1 cellular context compared by ENCODE assay signal in genomic region chr14:23588884-23589598, GRCh38.
TF ChIP-seq lines count a peak whose summit lies in the region.

No MANE protein-coding gene starts in this region.

TF ChIP-seq in HepG2, 621 proteins besides CTCF, POLR2A, EP300 and RAD21 (continued from another document and continues in another):
- peak; percentile 98 for TF ChIP-seq MTA1 (CRISPR knock-in tag; IDR thresholded peaks at IDR 0.05; ENCODE audit: borderline replicate concordance)
- peak; percentile 91 for TF ChIP-seq BRF2 (CRISPR knock-in tag; IDR thresholded peaks at IDR 0.05)
- peak; percentile 92 for TF ChIP-seq ZNF160 (CRISPR knock-in tag; IDR thresholded peaks at IDR 0.05)
- TF ChIP-seq ZBTB49 (CRISPR knock-in tag; IDR thresholded peaks at IDR 0.05; ENCODE audit: borderline replicate concordance): 0 out of 2 replicates have a peak, but pooled peaks have one; percentile 57
- peak; percentile 86; the same call in 1 of the 2 replicates for TF ChIP-seq NFAT5 (CRISPR knock-in tag; IDR thresholded peaks at IDR 0.05)
- no peak for TF ChIP-seq KDM5A (IDR thresholded peaks at IDR 0.05; ENCODE audit: borderline replicate concordance, low read length)
- TF ChIP-seq PAX8 (CRISPR knock-in tag; IDR thresholded peaks at IDR 0.05; ENCODE audit: borderline replicate concordance): peak; percentile 98
- peak; percentile 98 for TF ChIP-seq SP140L (CRISPR knock-in tag; IDR thresholded peaks at IDR 0.05; ENCODE audit: borderline replicate concordance)
- TF ChIP-seq ZNF775 (CRISPR knock-in tag; IDR thresholded peaks at IDR 0.05; ENCODE audit: borderline replicate concordance): peak; percentile 53; the same call in 1 of the 2 replicates
- TF ChIP-seq RNF2 (conservative IDR thresholded peaks at IDR 0.05; ENCODE audit: low read depth): 0 out of 2 replicates have a peak, but pooled peaks have one; percentile 79
- no peak for TF ChIP-seq SATB2 (CRISPR knock-in tag; IDR thresholded peaks at IDR 0.05)
- peak; percentile 89; the same call in 1 of the 2 replicates for TF ChIP-seq FOXP4 (CRISPR knock-in tag; IDR thresholded peaks at IDR 0.05)
- no peak for TF ChIP-seq SUZ12 (IDR thresholded peaks at IDR 0.05; ENCODE audit: low read depth, low read length)
- peak; percentile 82 for TF ChIP-seq GABPB1 (CRISPR knock-in tag; IDR thresholded peaks at IDR 0.05)
- peak; percentile 80; the same call in 1 of the 2 replicates for TF ChIP-seq ZNF790 (CRISPR knock-in tag; IDR thresholded peaks at IDR 0.05; ENCODE audit: borderline replicate concordance)
- TF ChIP-seq TIGD3 (CRISPR knock-in tag; IDR thresholded peaks at IDR 0.05; ENCODE audit: borderline replicate concordance): no peak
- peak; percentile 98 for TF ChIP-seq ZNF772 (CRISPR knock-in tag; IDR thresholded peaks at IDR 0.05)
- 0 out of 2 replicates have a peak, but pooled peaks have one; percentile 70 for TF ChIP-seq CCDC6 (CRISPR knock-in tag; IDR thresholded peaks at IDR 0.05)
- no peak for TF ChIP-seq ZBTB10 (CRISPR knock-in tag; IDR thresholded peaks at IDR 0.05; ENCODE audit: borderline replicate concordance)
- peak; percentile 91; the same call in 1 of the 2 replicates for TF ChIP-seq MYNN (CRISPR knock-in tag; IDR thresholded peaks at IDR 0.05; ENCODE audit: low read depth)
- TF ChIP-seq ZBTB34 (CRISPR knock-in tag; IDR thresholded peaks at IDR 0.05): peak; percentile 92
- peak; percentile 69 for TF ChIP-seq MED8 (CRISPR knock-in tag; IDR thresholded peaks at IDR 0.05; ENCODE audit: insufficient replicate concordance)
- TF ChIP-seq ZBTB44 (CRISPR knock-in tag; IDR thresholded peaks at IDR 0.05): no peak; the same call in none of the 2 replicates
- no peak for TF ChIP-seq CENPT (CRISPR knock-in tag; IDR thresholded peaks at IDR 0.05; ENCODE audit: low read depth)
- TF ChIP-seq SIN3A (IDR thresholded peaks at IDR 0.05; ENCODE audit: borderline replicate concordance, low read depth, low read length): no peak; the same call in 1 of the 2 replicates
- TF ChIP-seq MNT (IDR thresholded peaks at IDR 0.05): no peak
- no peak for TF ChIP-seq JUNB (CRISPR knock-in tag; IDR thresholded peaks at IDR 0.05; ENCODE audit: borderline replicate concordance)
- TF ChIP-seq ZNF333 (CRISPR knock-in tag; IDR thresholded peaks at IDR 0.05; ENCODE audit: borderline replicate concordance): peak; percentile 92; the same call in 1 of the 2 replicates
- peak; percentile 90; the same call in 1 of the 2 replicates for TF ChIP-seq ZNF44 (CRISPR knock-in tag; IDR thresholded peaks at IDR 0.05)
- peak; percentile 70; the same call in 1 of the 2 replicates for TF ChIP-seq ZXDC (CRISPR knock-in tag; IDR thresholded peaks at IDR 0.05)
